30 cellular contexts compared by ENCODE assay signal in genomic region chr2:45409677-45410076, GRCh38.
"Had no signal": no experiment of that assay in that cellular context is flagged by ENCODE, and none has a peak within 500 bp of the region (broad histone marks: within the 10 kb centered on the region; RNA-seq: fewer than 3 reads in every experiment).

No MANE protein-coding gene starts in this region.

- DNase-seq: activated CD4-positive, alpha-beta memory T cell treated with anti-CD3 and anti-CD28 coated beads for 36 hours; activated CD4-positive, alpha-beta T cell treated with anti-CD3 and anti-CD28 coated beads for 36 hours; activated CD4-positive, alpha-beta T cell treated with anti-CD3 and anti-CD28 coated beads, Interleukin-2, amount 10 ng/mL, durations not matched to agents 24 days and 14 days; activated CD4-positive, CD25-positive, alpha-beta regulatory T cell; activated CD4-positive, CD25-positive, alpha-beta regulatory T cell treated with anti-CD3 and anti-CD28 coated beads, Interleukin-2, amount 50 U/mL, for 72 hours; activated CD8-positive, alpha-beta memory T cell treated with anti-CD3 and anti-CD28 coated beads, Interleukin-2, amount 10 ng/mL, durations not matched to agents 7 days and 5 days; activated CD8-positive, alpha-beta memory T cell treated with anti-CD3 and anti-CD28 coated beads, Interleukin-2, amount 50 U/mL, for 4 hours; activated CD8-positive, alpha-beta T cell treated with anti-CD3 and anti-CD28 coated beads, Interleukin-2, amount 10 ng/mL, durations not matched to agents 7 days and 5 days; activated gamma-delta T cell; activated naive CD4-positive, alpha-beta T cell; activated naive CD4-positive, alpha-beta T cell treated with anti-CD3 and anti-CD28 coated beads, Interleukin-2, amount 10 ng/mL, durations not matched to agents 7 days and 5 days; activated naive CD8-positive, alpha-beta T cell treated with anti-CD3 and anti-CD28 coated beads, Interleukin-2, amount 10 ng/mL, durations not matched to agents 7 days and 5 days; activated T-cell treated with anti-CD3 and anti-CD28 coated beads, Interleukin-2, amount 50 U/mL, for 24 hours; activated T-cell treated with anti-CD3 and anti-CD28 coated beads, Interleukin-2, amount 50 U/mL, for 72 hours; central memory CD4-positive, alpha-beta T cell; cerebellar nuclear complex; colonic mucosa; effector CD8-positive, alpha-beta T cell; foreskin fibroblast; head of caudate nucleus; T-helper 2 cell had no signal

- H3K27me3 Mint-ChIP-seq: activated CD4-positive, alpha-beta memory T cell treated with anti-CD3 and anti-CD28 coated beads for 36 hours; activated CD4-positive, alpha-beta T cell treated with anti-CD3 and anti-CD28 coated beads for 36 hours; activated CD4-positive, alpha-beta T cell treated with anti-CD3 and anti-CD28 coated beads, Interleukin-2, amount 10 ng/mL, durations not matched to agents 24 days and 14 days; activated CD8-positive, alpha-beta memory T cell treated with anti-CD3 and anti-CD28 coated beads, Interleukin-2, amount 10 ng/mL, durations not matched to agents 7 days and 5 days; activated naive CD4-positive, alpha-beta T cell treated with anti-CD3 and anti-CD28 coated beads, Interleukin-2, amount 10 ng/mL, durations not matched to agents 7 days and 5 days; activated naive CD8-positive, alpha-beta T cell treated with anti-CD3 and anti-CD28 coated beads, Interleukin-2, amount 10 ng/mL, durations not matched to agents 7 days and 5 days; activated T-cell treated with anti-CD3 and anti-CD28 coated beads, Interleukin-2, amount 50 U/mL, for 24 hours; brain had no signal

- H3K4me1 ChIP-seq: breast epithelium, colonic mucosa had no signal

- H3K27ac Mint-ChIP-seq: activated CD4-positive, alpha-beta memory T cell treated with anti-CD3 and anti-CD28 coated beads for 36 hours; activated CD4-positive, alpha-beta T cell treated with anti-CD3 and anti-CD28 coated beads for 36 hours; activated CD4-positive, alpha-beta T cell treated with anti-CD3 and anti-CD28 coated beads, Interleukin-2, amount 10 ng/mL, durations not matched to agents 24 days and 14 days; activated CD8-positive, alpha-beta memory T cell treated with anti-CD3 and anti-CD28 coated beads, Interleukin-2, amount 10 ng/mL, durations not matched to agents 7 days and 5 days; activated CD8-positive, alpha-beta T cell treated with anti-CD3 and anti-CD28 coated beads, Interleukin-2, amount 10 ng/mL, durations not matched to agents 7 days and 5 days; activated naive CD4-positive, alpha-beta T cell treated with anti-CD3 and anti-CD28 coated beads, Interleukin-2, amount 10 ng/mL, durations not matched to agents 7 days and 5 days; activated naive CD4-positive, alpha-beta T cell treated with anti-CD3 and anti-CD28 coated beads, Interleukin-2, amount 50 U/mL, for 72 hours; activated naive CD8-positive, alpha-beta T cell treated with anti-CD3 and anti-CD28 coated beads, Interleukin-2, amount 10 ng/mL, durations not matched to agents 7 days and 5 days; activated T-cell treated with anti-CD3 and anti-CD28 coated beads, Interleukin-2, amount 50 U/mL, for 24 hours; activated T-cell treated with anti-CD3 and anti-CD28 coated beads, Interleukin-2, amount 50 U/mL, for 72 hours; brain had no signal

- H3K4me1 Mint-ChIP-seq: activated CD4-positive, alpha-beta T cell treated with anti-CD3 and anti-CD28 coated beads for 36 hours; activated CD8-positive, alpha-beta memory T cell treated with anti-CD3 and anti-CD28 coated beads, Interleukin-2, amount 10 ng/mL, durations not matched to agents 7 days and 5 days; activated naive CD4-positive, alpha-beta T cell treated with anti-CD3 and anti-CD28 coated beads, Interleukin-2, amount 10 ng/mL, durations not matched to agents 7 days and 5 days; activated naive CD8-positive, alpha-beta T cell treated with anti-CD3 and anti-CD28 coated beads, Interleukin-2, amount 10 ng/mL, durations not matched to agents 7 days and 5 days had no signal

- H3K9me3 Mint-ChIP-seq: activated CD4-positive, alpha-beta memory T cell treated with anti-CD3 and anti-CD28 coated beads for 36 hours; activated CD4-positive, alpha-beta T cell treated with anti-CD3 and anti-CD28 coated beads, Interleukin-2, amount 10 ng/mL, durations not matched to agents 24 days and 14 days; activated naive CD4-positive, alpha-beta T cell treated with anti-CD3 and anti-CD28 coated beads, Interleukin-2, amount 10 ng/mL, durations not matched to agents 7 days and 5 days; activated naive CD4-positive, alpha-beta T cell treated with anti-CD3 and anti-CD28 coated beads, Interleukin-2, amount 50 U/mL, for 72 hours; activated naive CD8-positive, alpha-beta T cell treated with anti-CD3 and anti-CD28 coated beads, Interleukin-2, amount 10 ng/mL, durations not matched to agents 7 days and 5 days; activated T-cell treated with anti-CD3 and anti-CD28 coated beads, Interleukin-2, amount 50 U/mL, for 24 hours; activated T-cell treated with anti-CD3 and anti-CD28 coated beads, Interleukin-2, amount 50 U/mL, for 72 hours; brain had no signal

- H3K27ac ChIP-seq: ascending aorta, breast epithelium, cardiac muscle cell, colonic mucosa, epithelial cell of prostate had no signal

- FAIRE-seq: endometrium, endothelial cell of umbilical vein, frontal cortex had no signal

- H3K9me3 ChIP-seq: ascending aorta, breast epithelium, colonic mucosa had no signal

- H3K27me3 ChIP-seq: ascending aorta, breast epithelium, cardiac muscle cell, colonic mucosa had no signal

- H3K4me3 Mint-ChIP-seq: activated CD4-positive, alpha-beta memory T cell treated with anti-CD3 and anti-CD28 coated beads for 36 hours; activated CD4-positive, alpha-beta T cell treated with anti-CD3 and anti-CD28 coated beads for 36 hours; activated CD4-positive, alpha-beta T cell treated with anti-CD3 and anti-CD28 coated beads, Interleukin-2, amount 10 ng/mL, durations not matched to agents 24 days and 14 days; activated CD8-positive, alpha-beta memory T cell treated with anti-CD3 and anti-CD28 coated beads, Interleukin-2, amount 10 ng/mL, durations not matched to agents 7 days and 5 days; activated CD8-positive, alpha-beta T cell treated with anti-CD3 and anti-CD28 coated beads, Interleukin-2, amount 10 ng/mL, durations not matched to agents 7 days and 5 days; activated naive CD4-positive, alpha-beta T cell treated with anti-CD3 and anti-CD28 coated beads, Interleukin-2, amount 10 ng/mL, durations not matched to agents 7 days and 5 days; activated naive CD8-positive, alpha-beta T cell treated with anti-CD3 and anti-CD28 coated beads, Interleukin-2, amount 10 ng/mL, durations not matched to agents 7 days and 5 days; activated T-cell treated with anti-CD3 and anti-CD28 coated beads, Interleukin-2, amount 50 U/mL, for 24 hours; activated T-cell treated with anti-CD3 and anti-CD28 coated beads, Interleukin-2, amount 50 U/mL, for 72 hours; brain had no signal

- H3K4me3 ChIP-seq: ascending aorta, breast epithelium, cardiac muscle cell, colonic mucosa had no signal

- H3K36me3 ChIP-seq: ascending aorta, breast epithelium, cardiac muscle cell, colonic mucosa had no signal
